1 cellular context compared by ENCODE assay signal in the genomic region with DNA sequence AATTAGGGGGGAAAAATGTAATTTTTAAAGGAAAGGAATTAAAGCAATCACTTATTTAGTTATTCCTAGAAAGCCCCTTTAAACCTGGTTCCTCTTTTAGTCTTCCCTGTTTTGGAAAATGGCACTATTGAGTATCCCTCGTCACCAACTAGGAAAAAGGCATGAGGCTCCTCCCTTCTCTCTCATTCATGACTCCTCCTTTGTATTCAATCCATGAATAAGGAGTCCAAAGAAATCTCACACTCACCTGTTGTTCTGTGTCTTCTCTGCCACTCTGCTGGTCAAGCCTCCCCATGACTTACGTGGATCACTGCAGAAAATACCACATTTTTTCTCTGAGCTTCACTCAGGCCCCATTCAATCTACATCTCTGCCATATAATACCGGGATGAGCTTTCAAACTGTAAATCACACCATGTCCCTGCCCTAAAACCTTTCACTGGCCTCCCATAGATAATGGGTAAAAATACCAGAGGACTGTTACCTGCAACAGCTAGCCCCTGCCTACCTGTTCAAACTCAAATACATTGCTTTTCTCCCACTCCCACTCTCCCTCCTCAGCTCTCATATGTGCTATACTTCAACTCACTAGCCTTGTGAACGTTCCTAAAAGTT.
TF ChIP-seq lines count a peak whose summit lies in the region.

No MANE protein-coding gene starts in this region.

TF ChIP-seq in K562, 482 proteins besides CTCF, POLR2A, EP300 and RAD21 (continued from another document):
- TF ChIP-seq, protein P1, sequence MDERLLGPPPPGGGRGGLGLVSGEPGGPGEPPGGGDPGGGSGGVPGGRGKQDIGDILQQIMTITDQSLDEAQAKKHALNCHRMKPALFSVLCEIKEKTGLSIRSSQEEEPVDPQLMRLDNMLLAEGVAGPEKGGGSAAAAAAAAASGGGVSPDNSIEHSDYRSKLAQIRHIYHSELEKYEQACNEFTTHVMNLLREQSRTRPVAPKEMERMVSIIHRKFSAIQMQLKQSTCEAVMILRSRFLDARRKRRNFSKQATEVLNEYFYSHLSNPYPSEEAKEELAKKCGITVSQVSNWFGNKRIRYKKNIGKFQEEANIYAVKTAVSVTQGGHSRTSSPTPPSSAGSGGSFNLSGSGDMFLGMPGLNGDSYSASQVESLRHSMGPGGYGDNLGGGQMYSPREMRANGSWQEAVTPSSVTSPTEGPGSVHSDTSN (CRISPR knock-in tag; IDR thresholded peaks at IDR 0.05; ENCODE audit: low read depth), result no peak
- TF ChIP-seq, protein P1 (tag; conservative IDR thresholded peaks at IDR 0.05; ENCODE audit: low read depth), result 0 out of 2 replicates have a peak, but pooled peaks have one; percentile 29
